21 cellular contexts compared by ENCODE assay signal in the genomic region with DNA sequence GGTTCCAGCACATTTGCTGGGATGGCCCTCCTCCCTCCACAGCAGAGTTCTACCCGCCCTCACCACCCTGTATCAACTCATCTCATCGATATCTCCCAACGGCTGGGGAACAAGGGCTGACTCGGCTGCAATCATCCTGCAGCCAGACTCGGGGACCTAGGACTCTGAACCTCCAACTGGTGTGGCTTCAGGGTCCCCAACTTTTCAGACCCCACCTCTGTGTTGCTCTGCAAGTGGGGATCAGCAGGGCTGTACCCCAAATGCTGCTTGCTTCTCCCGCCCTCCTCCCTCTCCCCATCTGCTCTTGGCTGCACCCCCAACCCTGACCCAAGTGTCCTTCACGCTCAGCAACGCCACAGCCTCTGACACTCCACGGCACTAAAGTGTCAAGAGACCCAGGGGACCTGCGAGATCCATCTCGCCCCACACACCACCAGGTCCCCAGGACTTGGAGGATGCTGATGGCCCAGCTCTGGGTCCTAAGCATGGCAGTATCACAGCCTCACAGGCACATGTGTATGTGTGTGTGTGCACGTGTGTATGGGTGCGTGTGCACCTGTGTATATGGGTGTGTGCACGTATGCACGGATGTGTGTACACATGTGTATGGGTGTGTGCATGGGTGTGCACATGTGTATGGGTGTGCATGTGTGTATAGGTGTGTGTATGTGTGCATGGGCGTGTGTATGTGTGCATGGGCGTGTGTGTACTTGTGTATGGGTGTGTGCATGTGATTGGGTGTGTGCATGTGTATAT. TPM values are rescaled to one million over a fixed set of nuclear protein-coding genes. Genes with fewer than 3 reads are reported as not detected.
DNase-seq lines count a peak whose midpoint lies in the region; ATAC-seq, FAIRE-seq and TF ChIP-seq lines count a peak whose summit lies in the region.
"Had no signal": no experiment of that assay in that cellular context is flagged by ENCODE, and none has a peak within 500 bp of the region (broad histone marks: within the 10 kb centered on the region; RNA-seq: fewer than 3 reads in every experiment).

No MANE protein-coding gene starts in this region.

- CTCF ChIA-PET in HepG2 (lab: Yijun Ruan, JAX; ENCODE audit: low intra/inter-chr PET ratio, low total read pairs), result no interaction called here

- H3K9ac ChIP-seq in HepG2 (ENCODE audit: insufficient read depth, low read depth, low read length) (no peak overlapping the region), kidney (ENCODE audit: low read length in 2 of 2) (no peak overlapping the region), trophoblast cell (ENCODE audit: low read length) (peak overlapping the region; percentile 27)

- H2BK12ac ChIP-seq in trophoblast cell (ENCODE audit: low read length), result no peak overlapping the region

- no peak overlapping the region for H2BK5ac ChIP-seq in trophoblast cell (ENCODE audit: low read depth, low read length, poor library complexity)

- BruUV-seq in HepG2 (replicated peaks; lab: Mats Ljungman, UMichigan), result no TSS peak

- 29% methylated on average over 17 of the region's 17 CpGs for WGBS in HepG2 (ENCODE audit: low lambda C conversion rate)
- WGBS in right lobe of liver (ENCODE audit: insufficient coverage, low coverage, low lambda C conversion rate, missing lambda C conversion rate), result 46% methylated on average over 4 of the region's 17 CpGs
- WGBS in trophoblast cell (ENCODE audit: extremely low coverage, insufficient coverage, insufficient read length), result no CpG with 5 or more reads among the region's 17 CpGs

- H3K4me2 ChIP-seq in HepG2 (ENCODE audit: low read depth, low read length) (no peak overlapping the region), trophoblast cell (ENCODE audit: low read length) (no peak overlapping the region)
- H3K4me2 ChIP-seq: A549 had no signal

- no peaks in the 10 kb centered on the region for H3K79me1 ChIP-seq in trophoblast cell (ENCODE audit: low read length)

- H4K8ac ChIP-seq in trophoblast cell (ENCODE audit: low read depth, low read length), result no peak overlapping the region

- in situ Hi-C loops in HepG2 (cut with HindIII; ENCODE audit: extremely low pct_ligation_motif_present, low pct_unique_long_range_greater_than_20kb), result no loop called here

- no peaks in the 10 kb centered on the region for H4K20me1 ChIP-seq in HepG2 (ENCODE audit: insufficient read depth, low read length)

- TF ChIP-seq RAD21 in HepG2 (CRISPR knock-in tag; IDR thresholded peaks at IDR 0.05), result no peak

- H4K91ac ChIP-seq in trophoblast cell (ENCODE audit: low read depth, low read length), result no peak overlapping the region

- DNase-seq in HepG2 (ENCODE audit: low spot score), result no peak
- no peak for DNase-seq in right lobe of liver
- peak; percentile 37 for DNase-seq in kidney
- no peak for DNase-seq in trophoblast cell
- DNase-seq in NCI-H510A (lab: John Stamatoyannopoulos, UW), result no peak
- no peak for DNase-seq in SKM-1 treated with dmso at 0.1 percent for 144 hours (lab: John Stamatoyannopoulos, UW; ENCODE audit: unreplicated experiment)
- DNase-seq in central memory CD4-positive, alpha-beta T cell, result no peak
- DNase-seq: DND-41, Kasumi-1, MM.1S, NCI-H1105, NCI-H1694, NCI-H524 treated with DMSO at 0.1 percent for 48 hours, SHP77 had no signal

- H3K4me3 ChIP-seq in HepG2 (replicated peaks in 1 of 3; ENCODE audit: insufficient read depth in 1 of 3, low read depth in 2 of 3, low read length in 3 of 3) (no peak overlapping the region), right lobe of liver (no peak overlapping the region), kidney (ENCODE audit: low read length in 2 of 2) (no peak overlapping the region), trophoblast cell (ENCODE audit: low read depth, low read length) (peak overlapping the region; percentile 34)
- H3K4me3 ChIP-seq: A549, GM12878 had no signal

- no peaks in the 10 kb centered on the region for H3K9me3 ChIP-seq in HepG2 (ENCODE audit: low read length)
- no peaks in the 10 kb centered on the region for H3K9me3 ChIP-seq in right lobe of liver
- H3K9me3 ChIP-seq in kidney (ENCODE audit: control insufficient read depth in 1 of 2, low read length in 2 of 2), result no peaks in the 10 kb centered on the region
- H3K9me3 ChIP-seq in trophoblast cell (ENCODE audit: insufficient read depth, low read depth, low read length), result peaks cover 9% of the 10 kb centered on the region
- H3K9me3 ChIP-seq: A549 had no signal

- H3K4ac ChIP-seq in trophoblast cell (ENCODE audit: low read depth, low read length), result no peak overlapping the region

- H4K12ac ChIP-seq in trophoblast cell (ENCODE audit: low read depth, low read length), result no peak overlapping the region

- ATAC-seq in HepG2 (no peak), right lobe of liver (no peak), GM19023 (IDR thresholded peaks at IDR 0.05; ENCODE audit: unreplicated experiment) (no peak)
- ATAC-seq: A549, GM12878 had no signal

- no peak overlapping the region for H2AFZ ChIP-seq in HepG2 (ENCODE audit: low read length)
- no peak overlapping the region for H2AFZ ChIP-seq in trophoblast cell (ENCODE audit: insufficient read depth, low read length, poor library complexity)

- H3K4me1 ChIP-seq in HepG2 (ENCODE audit: insufficient read depth, low read length) (no peaks in the 10 kb centered on the region), right lobe of liver (no peaks in the 10 kb centered on the region), kidney (ENCODE audit: control insufficient read depth in 1 of 2, insufficient read depth in 1 of 2, low read depth in 1 of 2, low read length in 2 of 2) (peaks cover 0 to 13% of the 10 kb centered on the region in 2 donors), trophoblast cell (ENCODE audit: control insufficient read depth in 1 of 2, insufficient read depth in 2 of 2, low read length in 2 of 2) (no peaks in the 10 kb centered on the region)
- H3K4me1 ChIP-seq: A549 had no signal

- H3K36me3 ChIP-seq in HepG2 (replicated peaks in 1 of 2; ENCODE audit: control insufficient read depth in 1 of 2, insufficient read depth in 2 of 2, low read length in 2 of 2) (no peaks in the 10 kb centered on the region), right lobe of liver (no peaks in the 10 kb centered on the region), kidney (ENCODE audit: control insufficient read depth in 1 of 2, insufficient read depth in 2 of 2, low read length in 2 of 2) (no peaks in the 10 kb centered on the region), trophoblast cell (ENCODE audit: control insufficient read depth in 1 of 2, insufficient read depth in 2 of 2, low read length in 2 of 2) (no peaks in the 10 kb centered on the region)

- H2AK5ac ChIP-seq in trophoblast cell (ENCODE audit: low read length), result no peak overlapping the region

- no peak for TF ChIP-seq CTCF in HepG2 (CRISPR knock-in tag; IDR thresholded peaks at IDR 0.05)
- TF ChIP-seq CTCF in right lobe of liver (IDR thresholded peaks at IDR 0.05), result no peak
- no peak for TF ChIP-seq CTCF in kidney (IDR thresholded peaks at IDR 0.05; ENCODE audit: borderline replicate concordance, extremely low read depth, insufficient read depth)

- H3K18ac ChIP-seq in trophoblast cell (ENCODE audit: low read length), result no peak overlapping the region

- TF ChIP-seq EP300 in HepG2 (IDR thresholded peaks at IDR 0.05; ENCODE audit: low read depth in 2 of 2, low read length in 2 of 2) (no peak), HepG2 (CRISPR knock-in tag; IDR thresholded peaks at IDR 0.05; ENCODE audit: borderline replicate concordance) (no peak)

- FAIRE-seq in HepG2 (lab: Jason Lieb, UNC) (no peak), kidney (lab: Jason Lieb, UNC) (no peak)
- FAIRE-seq: A549, G401.6, RCC 7860 had no signal

- H2BK120ac ChIP-seq in trophoblast cell (ENCODE audit: insufficient read depth, low read length, poor library complexity), result no peak overlapping the region

- H3K79me2 ChIP-seq in HepG2 (ENCODE audit: insufficient read depth, low read length) (no peaks in the 10 kb centered on the region), trophoblast cell (ENCODE audit: control insufficient read depth, insufficient read depth, low read length, poor library complexity) (no peaks in the 10 kb centered on the region)

- intact Hi-C loops in HepG2 (cut with micrococcal nuclease; ENCODE audit: unreplicated experiment) (no loop called here), right lobe of liver (cut with DNase I) (no loop called here), kidney (cut with DNase I) (no loop called here)

- peaks cover 18 to 64% of the 10 kb centered on the region in 2 experiments; a peak in 4 of 5 replicates for H3K27me3 ChIP-seq in HepG2 (ENCODE audit: control insufficient read depth in 1 of 2, insufficient read depth in 2 of 2, low read length in 2 of 2)
- H3K27me3 ChIP-seq in right lobe of liver, result no peaks in the 10 kb centered on the region
- H3K27me3 ChIP-seq in trophoblast cell (ENCODE audit: insufficient read depth, low read length), result no peaks in the 10 kb centered on the region

- no peak overlapping the region for H3K27ac ChIP-seq in HepG2 (ENCODE audit: extremely low read length, insufficient read depth, low read length)
- H3K27ac ChIP-seq in right lobe of liver, result no peak overlapping the region
- no peak overlapping the region for H3K27ac ChIP-seq in kidney (ENCODE audit: low read depth in 2 of 2, low read length in 2 of 2)
- H3K27ac ChIP-seq in trophoblast cell (ENCODE audit: low read depth, low read length), result no peak overlapping the region
- H3K27ac ChIP-seq: A549, C4-2B had no signal

- peak overlapping the region; percentile 23 for H3K23ac ChIP-seq in trophoblast cell (ENCODE audit: low read length)

- TF ChIP-seq POLR2A in HepG2 (IDR thresholded peaks at IDR 0.05; ENCODE audit: insufficient read depth in 1 of 2, low read depth in 2 of 2, low read length in 2 of 2) (no peak), right lobe of liver (IDR thresholded peaks at IDR 0.05) (no peak)

- H3K14ac ChIP-seq in trophoblast cell (ENCODE audit: low read length), result no peak overlapping the region

- POLR2A ChIA-PET in HepG2 (lab: Yijun Ruan, JAX), result no interaction called here

RNA-seq across cellular contexts. Expression of a gene that starts 26.4 kb away (rescaled TPM):
- total RNA-seq in HepG2 (2016; rRNA removed; fragmentation: Illumina TruSeq; extraction: Trizol), result 0.02 TPM in 1 of 2 replicates, not detected in the other
- not detected in 2 replicates for total RNA-seq in HepG2 (2016; cell fraction: cytosol; rRNA removed; fragmentation: Illumina TruSeq; extraction: Trizol; ENCODE audit: low read depth)
- not detected in 2 replicates for total RNA-seq in HepG2 (2016; cell fraction: insoluble cytoplasmic fraction; rRNA removed; fragmentation: Illumina TruSeq; extraction: Trizol)
- total RNA-seq in HepG2 (2016; cell fraction: membrane; rRNA removed; fragmentation: Illumina TruSeq; extraction: Trizol), result not detected in 2 replicates
- total RNA-seq in HepG2 (2016; cell fraction: nucleus; rRNA removed; fragmentation: Illumina TruSeq; extraction: Trizol), result not detected in 2 replicates
- polyA plus RNA-seq in HepG2 (2011; rRNA removed), result 0.08 and 0.13 TPM in 2 replicates
- 0.01 TPM in 1 of 2 replicates, not detected in the other for polyA plus RNA-seq in HepG2 (2011; cell fraction: cytosol; rRNA removed)
- polyA plus RNA-seq in HepG2 (2011; cell fraction: nucleus; rRNA removed), result 0.09 TPM in 1 of 2 replicates, not detected in the other
- polyA plus RNA-seq in HepG2 (2012), result not detected in 2 replicates
- polyA plus RNA-seq in HepG2 (2016; cell fraction: cytosol; fragmentation: Illumina TruSeq; extraction: Trizol; ENCODE audit: low read depth), result not detected in 2 replicates
- not detected in 2 replicates for polyA plus RNA-seq in HepG2 (2016; cell fraction: insoluble cytoplasmic fraction; fragmentation: Illumina TruSeq; extraction: Trizol; ENCODE audit: low read depth)
- polyA plus RNA-seq in HepG2 (2016; cell fraction: membrane; fragmentation: Illumina TruSeq; extraction: Trizol; ENCODE audit: low read depth), result not detected in 2 replicates
- polyA plus RNA-seq in HepG2 (2016; cell fraction: nucleus; fragmentation: Illumina TruSeq; extraction: Trizol; ENCODE audit: insufficient read depth, low read depth), result not detected in 2 replicates
- 0.06 and 1.8 TPM in 2 replicates for polyA minus RNA-seq in HepG2 (2011; rRNA and poly(A)+ RNA removed; ENCODE audit: low replicate concordance)
- polyA minus RNA-seq in HepG2 (2011; cell fraction: cytosol; rRNA and poly(A)+ RNA removed), result not detected in 2 replicates
- polyA minus RNA-seq in HepG2 (2011; cell fraction: nucleus; rRNA and poly(A)+ RNA removed), result 0.26 TPM in 1 of 2 replicates, not detected in the other
- 1 to 10 TPM in 4 of 6 experiments, under 1 TPM in 2; 0.61 to 2.4 (median 1.8) TPM for total RNA-seq in right lobe of liver
- 45.5 TPM for total RNA-seq in kidney
- polyA plus RNA-seq in kidney (ENCODE audit: insufficient read depth, low read depth, low replicate concordance), result 49.4 TPM
- 0.53 and 0.64 TPM in 2 replicates for polyA plus RNA-seq in trophoblast cell (2013)

RNA-seq across cellular contexts. Expression of a gene that starts 26.9 kb away (rescaled TPM):
- total RNA-seq in HepG2 (2016; rRNA removed; fragmentation: Illumina TruSeq; extraction: Trizol), result not detected in 2 replicates
- total RNA-seq in HepG2 (2016; cell fraction: cytosol; rRNA removed; fragmentation: Illumina TruSeq; extraction: Trizol; ENCODE audit: low read depth), result not detected in 2 replicates
- not detected in 2 replicates for total RNA-seq in HepG2 (2016; cell fraction: insoluble cytoplasmic fraction; rRNA removed; fragmentation: Illumina TruSeq; extraction: Trizol)
- not detected in 2 replicates for total RNA-seq in HepG2 (2016; cell fraction: membrane; rRNA removed; fragmentation: Illumina TruSeq; extraction: Trizol)
- total RNA-seq in HepG2 (2016; cell fraction: nucleus; rRNA removed; fragmentation: Illumina TruSeq; extraction: Trizol), result not detected in 2 replicates
- 0.05 and 0.12 TPM in 2 replicates for polyA plus RNA-seq in HepG2 (2011; rRNA removed)
- 0.01 and 0.05 TPM in 2 replicates for polyA plus RNA-seq in HepG2 (2011; cell fraction: cytosol; rRNA removed)
- 0.69 and 1.1 TPM in 2 replicates for polyA plus RNA-seq in HepG2 (2011; cell fraction: nucleus; rRNA removed)
- 0.08 and 0.16 TPM in 2 replicates for polyA plus RNA-seq in HepG2 (2012)
- not detected in 2 replicates for polyA plus RNA-seq in HepG2 (2016; cell fraction: cytosol; fragmentation: Illumina TruSeq; extraction: Trizol; ENCODE audit: low read depth)
- polyA plus RNA-seq in HepG2 (2016; cell fraction: insoluble cytoplasmic fraction; fragmentation: Illumina TruSeq; extraction: Trizol; ENCODE audit: low read depth), result not detected in 2 replicates
- polyA plus RNA-seq in HepG2 (2016; cell fraction: membrane; fragmentation: Illumina TruSeq; extraction: Trizol; ENCODE audit: low read depth), result not detected in 2 replicates
- not detected in 2 replicates for polyA plus RNA-seq in HepG2 (2016; cell fraction: nucleus; fragmentation: Illumina TruSeq; extraction: Trizol; ENCODE audit: insufficient read depth, low read depth)
- 0.05 and 0.06 TPM in 2 replicates for polyA minus RNA-seq in HepG2 (2011; rRNA and poly(A)+ RNA removed; ENCODE audit: low replicate concordance)
- polyA minus RNA-seq in HepG2 (2011; cell fraction: cytosol; rRNA and poly(A)+ RNA removed), result not detected in 2 replicates
- polyA minus RNA-seq in HepG2 (2011; cell fraction: nucleus; rRNA and poly(A)+ RNA removed), result 0.13 and 0.25 TPM in 2 replicates
- not detected for total RNA-seq in right lobe of liver
- total RNA-seq in kidney, result 0.25 TPM
- 0.69 TPM for polyA plus RNA-seq in kidney (ENCODE audit: insufficient read depth, low read depth, low replicate concordance)
- 0.03 and 0.04 TPM in 2 replicates for polyA plus RNA-seq in trophoblast cell (2013)
- total RNA-seq: GM12878, H4 had no signal
- polyA plus RNA-seq: A549, GM12878 had no signal

Comparison
In these comparisons a context has a peak if more than half of its experiments do, and no peak if none do; other contexts are left out.
1. RNA of a gene that starts 26.4 kb away (total RNA-seq): 45.5 TPM in kidney (single experiment); 0.61 to 2.4 TPM in right lobe of liver and 0.02 TPM in HepG2; every median in the first group is over 10 times any median in the second.